Comparison of ENCODE assay signal across 8 cellular contexts in the genomic region with DNA sequence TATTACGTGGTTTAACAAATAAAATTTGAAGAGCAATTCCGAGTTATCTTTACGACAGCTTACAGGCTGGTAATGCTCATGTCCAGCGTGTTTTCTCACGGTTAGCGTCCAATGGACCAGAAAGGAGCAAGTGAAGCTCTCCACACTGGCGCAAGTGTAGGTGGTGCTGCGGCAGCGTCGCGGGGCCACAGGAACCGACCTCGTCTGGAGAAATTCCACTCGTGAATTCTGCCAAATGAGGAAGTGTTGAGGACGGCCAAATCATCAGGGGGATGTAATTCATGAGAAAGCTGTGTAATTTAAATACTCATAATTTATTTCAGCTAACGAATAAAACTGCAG. TPM values are rescaled to one million over a fixed set of nuclear protein-coding genes. Genes with fewer than 3 reads are reported as not detected.
DNase-seq lines count a peak whose midpoint lies in the region; ATAC-seq and TF ChIP-seq lines count a peak whose summit lies in the region.

No MANE protein-coding gene starts in this region.

- H3K36me3 ChIP-seq in BJ (ENCODE audit: control insufficient read depth, insufficient read depth, low read length) (peaks cover 2% of the 10 kb centered on the region; the same call in 1 of the 2 replicates), breast epithelium (no peaks in the 10 kb centered on the region)

- peak overlapping the region; percentile 90 for H3K27ac Mint-ChIP-seq in mesothelial cell of epicardium

- ATAC-seq in GM19463 (IDR thresholded peaks at IDR 0.05; ENCODE audit: unreplicated experiment) (peak; percentile 6), HG03520 (IDR thresholded peaks at IDR 0.05; ENCODE audit: unreplicated experiment) (peak; percentile 6)

- H3K36me3 Mint-ChIP-seq in mesothelial cell of epicardium, result peaks cover 34% of the 10 kb centered on the region

- no peak for TF ChIP-seq POLR2A in breast epithelium (IDR thresholded peaks at IDR 0.05)

- H3K27me3 ChIP-seq in BJ (ENCODE audit: control insufficient read depth, insufficient read depth, low read length) (no peaks in the 10 kb centered on the region), breast epithelium (no peaks in the 10 kb centered on the region)

- TF ChIP-seq CTCF in BJ (IDR thresholded peaks at IDR 0.05; ENCODE audit: insufficient read depth, low read depth, low read length), result no peak
- TF ChIP-seq CTCF in breast epithelium (IDR thresholded peaks at IDR 0.05), result no peak
- TF ChIP-seq CTCF in mesothelial cell of epicardium (IDR thresholded peaks at IDR 0.05; ENCODE audit: unreplicated experiment), result no peak

- peaks cover 0 to 5% of the 10 kb centered on the region in 2 donors for H3K9me3 ChIP-seq in breast epithelium

- no peak for DNase-seq in BJ (ENCODE audit: low read depth)
- no peak for DNase-seq in breast epithelium (ENCODE audit: low spot score in 2 of 2)
- no peak for DNase-seq in mesothelial cell of epicardium (ENCODE audit: low spot score in 2 of 2, unreplicated experiment in 2 of 2)
- no peak for DNase-seq in stimulated activated naive CD4-positive, alpha-beta T cell (lab: John Stamatoyannopoulos, UW)
- DNase-seq in RKO (ENCODE audit: low spot score), result no peak
- no peak for DNase-seq in HPDE6-E6E7 (ENCODE audit: extremely low spot score)

- H3K27me3 Mint-ChIP-seq in mesothelial cell of epicardium (ENCODE audit: low read depth), result no peaks in the 10 kb centered on the region

- peaks cover 13% of the 10 kb centered on the region for H3K4me1 Mint-ChIP-seq in mesothelial cell of epicardium

- peak overlapping the region; percentile 94 to 97 for H3K27ac ChIP-seq in breast epithelium

- CTCF ChIA-PET in BJ (lab: Yijun Ruan, JAX), result interaction anchor here (0.8 kb wide), 1 partner anchor 117 kb away, joined by 3 read pairs; no protein-coding TSS in a partner anchor

- H3K4me3 ChIP-seq in BJ (ENCODE audit: low read depth, low read length), result peak overlapping the region; percentile 78
- peak overlapping the region; percentile 87 to 98 (median 88) for H3K4me3 ChIP-seq in breast epithelium

- intact Hi-C loops in breast epithelium (cut with DNase I; ENCODE audit: low total_unique reads), result no loop called here

- H3K4me3 Mint-ChIP-seq in mesothelial cell of epicardium, result peak overlapping the region; percentile 88

- H3K4me1 ChIP-seq in breast epithelium, result no peaks in the 10 kb centered on the region

- POLR2A ChIA-PET in BJ (lab: Charles Lee), result no interaction called here

- peaks cover 20% of the 10 kb centered on the region for H3K9me3 Mint-ChIP-seq in mesothelial cell of epicardium

RNA-seq across cellular contexts. Expression of gene ZNF37A, which starts 0.3 kb away (rescaled TPM):
- 6.2 and 8.2 TPM in 2 replicates for polyA plus RNA-seq in BJ (2011; rRNA removed)
- 19.7 and 21.9 TPM in 2 replicates for polyA minus RNA-seq in BJ (2011; rRNA and poly(A)+ RNA removed)
- total RNA-seq in breast epithelium, result 10 to 100 TPM; 14.2 to 32.1 (median 21.3) TPM
- 24.2 to 24.9 TPM (median 24.8 TPM) in 3 replicates for total RNA-seq in mesothelial cell of epicardium
